Comparison of ENCODE assay signal across 16 cellular contexts in genomic region chr17:75241502-75241901, GRCh38. TPM values are rescaled to one million over a fixed set of nuclear protein-coding genes. Genes with fewer than 3 reads are reported as not detected.
A peak's percentile ranks its signal among the peaks of the same experiment; 100 is the strongest.
DNase-seq lines count a peak whose midpoint lies in the region; ATAC-seq, FAIRE-seq and TF ChIP-seq lines count a peak whose summit lies in the region.
"Had no signal": no experiment of that assay in that cellular context is flagged by ENCODE, and none has a peak within 500 bp of the region (broad histone marks: within the 10 kb centered on the region; RNA-seq: fewer than 3 reads in every experiment).

No MANE protein-coding gene starts in this region.

- DNase-seq in HL-60 (ENCODE audit: low read depth in 1 of 2, low spot score in 1 of 2) = no peak
- no peak for DNase-seq in GM12878 (ENCODE audit: low read depth, low spot score)
- no peak for DNase-seq in nephron progenitor cell
- DNase-seq in T-helper 2 cell = no peak
- DNase-seq in DMS 273 treated with DMSO at 0.1 percent for 48 hours (lab: John Stamatoyannopoulos, UW) = no peak
- no peak for DNase-seq in effector CD4-positive, alpha-beta T cell
- DNase-seq: Karpas-422; naive thymus-derived CD4-positive, alpha-beta T cell; NCI-H510A; OCI-M1; sigmoid colon had no signal

- peaks cover 2% of the 10 kb centered on the region for H3K27me3 Mint-ChIP-seq in nephron progenitor cell (ENCODE audit: low read depth, poor library complexity)
- H3K27me3 Mint-ChIP-seq: naive thymus-derived CD4-positive, alpha-beta T cell had no signal

- no peak overlapping the region for H2AFZ ChIP-seq in GM12878 (ENCODE audit: control insufficient read depth, low read depth, low read length)

- H3K27ac ChIP-seq in BLaER1 treated with 17β-estradiol and CSF1 and Interleukin-3, amounts not matched to agents 10 nM and 100 nM = peak overlapping the region in 8 of 11 experiments; percentile 23 to 89 (median 82); a peak in 13 of 22 replicates
- peak overlapping the region; percentile 51; the same call in 1 of the 2 replicates for H3K27ac ChIP-seq in HL-60 (replicated peaks)
- peak overlapping the region; percentile 55 for H3K27ac ChIP-seq in GM12878 (ENCODE audit: control insufficient read depth, insufficient read depth)

- H4K20me1 ChIP-seq in BLaER1 treated with 17β-estradiol and CSF1 and Interleukin-3, amounts not matched to agents 10 nM and 100 nM = peaks cover 0 to 85% (median 11%) of the 10 kb centered on the region in 11 experiments; a peak in 13 of 22 replicates
- H4K20me1 ChIP-seq in GM12878 (ENCODE audit: control insufficient read depth, insufficient read depth) = no peaks in the 10 kb centered on the region; the same call in 1 of the 2 replicates

- no TSS peak for BruUV-seq in GM12878 (replicated peaks; lab: Mats Ljungman, UMichigan)

- H3K36me3 ChIP-seq in BLaER1 treated with 17β-estradiol and CSF1 and Interleukin-3, amounts not matched to agents 10 nM and 100 nM = peaks cover 83 to 100% (median 92%) of the 10 kb centered on the region in 11 experiments
- peaks cover 58 to 74% of the 10 kb centered on the region in 2 experiments for H3K36me3 ChIP-seq in GM12878 (ENCODE audit: control insufficient read depth in 2 of 2, insufficient read depth in 2 of 2, low read length in 1 of 2)

- H3K9me3 ChIP-seq in BLaER1 treated with 17β-estradiol and CSF1 and Interleukin-3, amounts not matched to agents 10 nM and 100 nM (replicated peaks in 1 of 11) = no peaks in the 10 kb centered on the region
- H3K9me3 ChIP-seq in GM12878 (replicated peaks; ENCODE audit: control insufficient read depth, insufficient read depth, low read length) = no peaks in the 10 kb centered on the region
- H3K9me3 ChIP-seq: esophagus muscularis mucosa, sigmoid colon had no signal

- H3K27me3 ChIP-seq in BLaER1 treated with 17β-estradiol and CSF1 and Interleukin-3, amounts not matched to agents 10 nM and 100 nM = no peaks in the 10 kb centered on the region
- no peaks in the 10 kb centered on the region for H3K27me3 ChIP-seq in HL-60 (ENCODE audit: insufficient read depth, poor library complexity, severe bottlenecking)
- H3K27me3 ChIP-seq in GM12878 (replicated peaks in 1 of 2; ENCODE audit: control insufficient read depth in 2 of 2, insufficient read depth in 2 of 2, low read length in 1 of 2) = no peaks in the 10 kb centered on the region
- H3K27me3 ChIP-seq: esophagus muscularis mucosa, sigmoid colon had no signal

- WGBS in GM12878 (ENCODE audit: insufficient coverage, insufficient replicate concordance, low lambda C conversion rate, missing lambda C conversion rate) = 91% methylated on average over 9 of the region's 9 CpGs

- H3K4me1 Mint-ChIP-seq in nephron progenitor cell = peaks cover 15% of the 10 kb centered on the region

- no peak for TF ChIP-seq RAD21 in GM12878 (IDR thresholded peaks at IDR 0.05; ENCODE audit: insufficient read depth, low read depth, low read length)

- H3K79me2 ChIP-seq in GM12878 (ENCODE audit: control insufficient read depth, insufficient read depth, low read length) = no peaks in the 10 kb centered on the region; the same call in 1 of the 2 replicates

- CTCF ChIA-PET in GM12878 (lab: Yijun Ruan, JAX) = interaction anchor here (0.5 to 4.3 kb wide), 11 partner anchors 8 to 785 kb away, joined by 3 to 34 read pairs (median 4); partner anchors contain the start of genes GGA3, MIF4GD, MRPS7 and NUP85

- peak overlapping the region in 5 of 11 experiments; percentile 12 to 71 (median 44); a peak in 7 of 22 replicates for H3K9ac ChIP-seq in BLaER1 treated with 17β-estradiol and CSF1 and Interleukin-3, amounts not matched to agents 10 nM and 100 nM
- H3K9ac ChIP-seq in GM12878 (ENCODE audit: control insufficient read depth, insufficient read depth, low read length) = no peak overlapping the region

- TF ChIP-seq EP300 in GM12878 (IDR thresholded peaks at IDR 0.05; ENCODE audit: borderline replicate concordance in 1 of 2, control insufficient read depth in 1 of 2, low read depth in 2 of 2, low read length in 2 of 2) = no peak

- RAD21 ChIA-PET in GM12878 (lab: Charles Lee; ENCODE audit: unreplicated experiment) = interaction anchor here (1.6 to 2.1 kb wide), 2 partner anchors 20 to 31 kb away, joined by 4 read pairs; partner anchors contain the start of genes GGA3 and MRPS7

- no peak for ATAC-seq in GM12878
- ATAC-seq in GM18867 (IDR thresholded peaks at IDR 0.05; ENCODE audit: unreplicated experiment) = no peak

- no peak for TF ChIP-seq POLR2A in GM12878 (IDR thresholded peaks at IDR 0.05; ENCODE audit: low read depth, low read length)

- peak overlapping the region; percentile 79 for H3K27ac Mint-ChIP-seq in nephron progenitor cell

- in situ Hi-C loops in GM12878 (cut with MboI) = no loop called here

- POLR2A ChIA-PET in GM12878 (lab: Charles Lee) = interaction anchor here (3.6 kb wide), 1 partner anchor 19 kb away, joined by 21 read pairs; the partner anchor contains the start of genes GGA3 and MRPS7

- no peak overlapping the region for H3K4me3 Mint-ChIP-seq in nephron progenitor cell
- H3K4me3 Mint-ChIP-seq: WTC11 had no signal

- no peak overlapping the region for H3K4me2 ChIP-seq in BLaER1 treated with 17β-estradiol and CSF1 and Interleukin-3, amounts not matched to agents 10 nM and 100 nM
- no peak overlapping the region for H3K4me2 ChIP-seq in GM12878 (ENCODE audit: control insufficient read depth, insufficient read depth)

- TF ChIP-seq CTCF in HL-60 (IDR thresholded peaks at IDR 0.05; ENCODE audit: insufficient read depth, low read length) = no peak
- TF ChIP-seq CTCF in GM12878 (IDR thresholded peaks at IDR 0.05 in 2 of 3, conservative IDR thresholded peaks at IDR 0.05 in 1 of 3; ENCODE audit: control insufficient read depth in 2 of 3, extremely low read depth in 1 of 3, insufficient read depth in 1 of 3, low read depth in 3 of 3, low read length in 3 of 3) = no peak
- no peak for TF ChIP-seq CTCF in nephron progenitor cell (IDR thresholded peaks at IDR 0.05)

- no peak overlapping the region for H3K4me3 ChIP-seq in BLaER1 treated with 17β-estradiol and CSF1 and Interleukin-3, amounts not matched to agents 10 nM and 100 nM
- no peak overlapping the region for H3K4me3 ChIP-seq in HL-60 (replicated peaks; ENCODE audit: insufficient read depth, low read length)
- H3K4me3 ChIP-seq in GM12878 = no peak overlapping the region
- H3K4me3 ChIP-seq: esophagus muscularis mucosa, sigmoid colon had no signal

- SMC1A ChIA-PET in GM12878 (lab: Charles Lee; ENCODE audit: uncharacterized antibody, unreplicated experiment) = interaction anchor here (2.0 to 2.3 kb wide), 2 partner anchors 9 to 54 kb away, joined by 4 to 6 read pairs; no protein-coding TSS in a partner anchor

- no peak for FAIRE-seq in GM12878 (lab: Jason Lieb, UNC)
- FAIRE-seq: colon had no signal

- H3K9me3 Mint-ChIP-seq in nephron progenitor cell = no peaks in the 10 kb centered on the region
- H3K9me3 Mint-ChIP-seq: naive thymus-derived CD4-positive, alpha-beta T cell; WTC11 had no signal

- H3K36me3 Mint-ChIP-seq in nephron progenitor cell (ENCODE audit: low read depth) = peaks cover 37% of the 10 kb centered on the region

- intact Hi-C loops in GM12878 (cut with micrococcal nuclease; ENCODE audit: unreplicated experiment) = no loop called here

- peaks cover 59 to 92% (median 79%) of the 10 kb centered on the region in 10 experiments for H3K4me1 ChIP-seq in BLaER1 treated with 17β-estradiol and CSF1 and Interleukin-3, amounts not matched to agents 10 nM and 100 nM
- H3K4me1 ChIP-seq in GM12878 (ENCODE audit: control insufficient read depth, insufficient read depth, low read length) = peaks cover 43% of the 10 kb centered on the region
- H3K4me1 ChIP-seq: sigmoid colon had no signal

RNA-seq across cellular contexts. Expression of gene GGA3, which starts 19.9 kb away (rescaled TPM):
- total RNA-seq in GM12878 (2013; cell fraction: nucleolus; rRNA removed) = 70.6 and 92.6 TPM in 2 replicates
- 19.6 and 20.7 TPM in 2 replicates for total RNA-seq in GM12878 (2014; rRNA removed)
- total RNA-seq in GM12878 (2014; rRNA removed; fragmentation: Illumina TruSeq; extraction: Trizol) = 13.5 and 14.3 TPM in 2 replicates
- total RNA-seq in GM12878 (2021) = 52.1 and 57.5 TPM in 2 replicates
- polyA plus RNA-seq in GM12878 (2011; ENCODE audit: low read depth) = 34.9 TPM
- 26.2 and 34.9 TPM in 2 replicates for polyA plus RNA-seq in GM12878 (2011; rRNA removed)
- 25.9 and 26.0 TPM in 2 replicates for polyA plus RNA-seq in GM12878 (2011; cell fraction: cytosol; rRNA removed)
- polyA plus RNA-seq in GM12878 (2011; cell fraction: nucleus; rRNA removed) = 244 and 300 TPM in 2 replicates
- 51.0 and 62.2 TPM in 2 replicates for polyA plus RNA-seq in GM12878 (2012)
- polyA plus RNA-seq in GM12878 (2014; fragmentation: Illumina TruSeq; extraction: Trizol) = 31.7 and 41.3 TPM in 2 replicates
- polyA plus RNA-seq in GM12878 (2014; fragmentation: Nextera tagmentation; extraction: Ambion mirVana) = 1 to 10 TPM; 7.0 to 8.1 TPM
- polyA plus RNA-seq in GM12878 (2014; rRNA removed) = 36.4 and 40.2 TPM in 2 replicates
- 10 to 100 TPM; 33.0 to 36.3 TPM for polyA plus RNA-seq in GM12878 (2016; fragmentation: Nextera tagmentation; extraction: Ambion mirVana)
- 50.4 and 73.4 TPM in 2 replicates for polyA minus RNA-seq in GM12878 (2011; rRNA and poly(A)+ RNA removed)
- 9.0 and 14.0 TPM in 2 replicates for polyA minus RNA-seq in GM12878 (2011; cell fraction: cytosol; rRNA and poly(A)+ RNA removed)
- polyA minus RNA-seq in GM12878 (2011; cell fraction: nucleus; rRNA and poly(A)+ RNA removed) = 39.3 and 49.0 TPM in 2 replicates

RNA-seq across cellular contexts. Expression of gene MRPS7, which starts 20.2 kb away (rescaled TPM):
- total RNA-seq in GM12878 (2013; cell fraction: nucleolus; rRNA removed) = 40.8 and 41.5 TPM in 2 replicates
- total RNA-seq in GM12878 (2014; rRNA removed) (105 and 117 TPM in 2 replicates), GM12878 (2014; rRNA removed; fragmentation: Illumina TruSeq; extraction: Trizol) (89.6 and 101 TPM in 2 replicates), GM12878 (2021) (88.4 and 89.2 TPM in 2 replicates)
- polyA plus RNA-seq in GM12878 (2011; ENCODE audit: low read depth) = 40.9 TPM
- polyA plus RNA-seq in GM12878 (2011; rRNA removed) (73.6 and 89.7 TPM in 2 replicates), GM12878 (2014; fragmentation: Illumina TruSeq; extraction: Trizol) (71.2 and 101 TPM in 2 replicates), GM12878 (2014; fragmentation: Nextera tagmentation; extraction: Ambion mirVana) (100 to 1,000 TPM; 161 to 209 TPM), GM12878 (2014; rRNA removed) (93.2 and 108 TPM in 2 replicates), GM12878 (2016; fragmentation: Nextera tagmentation; extraction: Ambion mirVana) (100 to 1,000 TPM; 207 to 217 TPM)
- 90.3 and 94.2 TPM in 2 replicates for polyA plus RNA-seq in GM12878 (2011; cell fraction: cytosol; rRNA removed)
- polyA plus RNA-seq in GM12878 (2011; cell fraction: nucleus; rRNA removed) = 68.9 and 73.0 TPM in 2 replicates
- polyA plus RNA-seq in GM12878 (2012) = 50.5 and 55.2 TPM in 2 replicates
- 44.1 and 47.2 TPM in 2 replicates for polyA minus RNA-seq in GM12878 (2011; rRNA and poly(A)+ RNA removed)
- polyA minus RNA-seq in GM12878 (2011; cell fraction: cytosol; rRNA and poly(A)+ RNA removed) = 16.8 and 20.8 TPM in 2 replicates
- 26.8 and 39.8 TPM in 2 replicates for polyA minus RNA-seq in GM12878 (2011; cell fraction: nucleus; rRNA and poly(A)+ RNA removed)

RNA-seq across cellular contexts. Expression of gene MIF4GD, which starts 29.5 kb away (rescaled TPM):
- total RNA-seq in GM12878 (2013; cell fraction: nucleolus; rRNA removed) = 10.9 and 13.8 TPM in 2 replicates
- 43.9 and 44.3 TPM in 2 replicates for total RNA-seq in GM12878 (2014; rRNA removed)
- 22.8 and 23.4 TPM in 2 replicates for total RNA-seq in GM12878 (2014; rRNA removed; fragmentation: Illumina TruSeq; extraction: Trizol)
- total RNA-seq in GM12878 (2021) = 40.0 and 45.6 TPM in 2 replicates
- 30.0 TPM for polyA plus RNA-seq in GM12878 (2011; ENCODE audit: low read depth)
- 49.8 and 66.1 TPM in 2 replicates for polyA plus RNA-seq in GM12878 (2011; rRNA removed)
- 94.7 and 108 TPM in 2 replicates for polyA plus RNA-seq in GM12878 (2011; cell fraction: cytosol; rRNA removed)
- 65.0 and 80.8 TPM in 2 replicates for polyA plus RNA-seq in GM12878 (2011; cell fraction: nucleus; rRNA removed)
- polyA plus RNA-seq in GM12878 (2012) = 33.3 and 39.1 TPM in 2 replicates
- 20.4 and 42.0 TPM in 2 replicates for polyA plus RNA-seq in GM12878 (2014; fragmentation: Illumina TruSeq; extraction: Trizol)
- polyA plus RNA-seq in GM12878 (2014; fragmentation: Nextera tagmentation; extraction: Ambion mirVana) = 10 to 100 TPM; 94.7 to 96.2 TPM
- 49.6 and 57.0 TPM in 2 replicates for polyA plus RNA-seq in GM12878 (2014; rRNA removed)
- 10 to 100 TPM; 63.3 to 69.4 TPM for polyA plus RNA-seq in GM12878 (2016; fragmentation: Nextera tagmentation; extraction: Ambion mirVana)
- 47.0 and 62.1 TPM in 2 replicates for polyA minus RNA-seq in GM12878 (2011; rRNA and poly(A)+ RNA removed)
- polyA minus RNA-seq in GM12878 (2011; cell fraction: cytosol; rRNA and poly(A)+ RNA removed) = 17.5 and 19.3 TPM in 2 replicates
- polyA minus RNA-seq in GM12878 (2011; cell fraction: nucleus; rRNA and poly(A)+ RNA removed) = 10.2 and 17.5 TPM in 2 replicates

RNA-seq across cellular contexts. Expression of gene NUP85, which starts 36.0 kb away (rescaled TPM):
- 89.4 and 98.6 TPM in 2 replicates for total RNA-seq in GM12878 (2013; cell fraction: nucleolus; rRNA removed)
- 47.1 and 57.8 TPM in 2 replicates for total RNA-seq in GM12878 (2014; rRNA removed)
- 52.9 and 54.0 TPM in 2 replicates for total RNA-seq in GM12878 (2014; rRNA removed; fragmentation: Illumina TruSeq; extraction: Trizol)
- 82.5 and 97.9 TPM in 2 replicates for total RNA-seq in GM12878 (2021)
- polyA plus RNA-seq in GM12878 (2011; ENCODE audit: low read depth) = 58.6 TPM
- 80.8 and 92.9 TPM in 2 replicates for polyA plus RNA-seq in GM12878 (2011; rRNA removed)
- 112 and 130 TPM in 2 replicates for polyA plus RNA-seq in GM12878 (2011; cell fraction: cytosol; rRNA removed)
- 362 and 389 TPM in 2 replicates for polyA plus RNA-seq in GM12878 (2011; cell fraction: nucleus; rRNA removed)
- polyA plus RNA-seq in GM12878 (2012) = 37.7 and 46.3 TPM in 2 replicates
- polyA plus RNA-seq in GM12878 (2014; fragmentation: Illumina TruSeq; extraction: Trizol) = 59.6 and 65.9 TPM in 2 replicates
- polyA plus RNA-seq in GM12878 (2014; fragmentation: Nextera tagmentation; extraction: Ambion mirVana) = 100 to 1,000 TPM; 127 to 135 TPM
- polyA plus RNA-seq in GM12878 (2014; rRNA removed) = 83.2 and 87.8 TPM in 2 replicates
- polyA plus RNA-seq in GM12878 (2016; fragmentation: Nextera tagmentation; extraction: Ambion mirVana) = 100 to 1,000 TPM; 103 to 104 TPM
- polyA minus RNA-seq in GM12878 (2011; rRNA and poly(A)+ RNA removed) = 80.2 and 80.8 TPM in 2 replicates
- 24.1 and 34.9 TPM in 2 replicates for polyA minus RNA-seq in GM12878 (2011; cell fraction: cytosol; rRNA and poly(A)+ RNA removed)
- 54.2 and 98.1 TPM in 2 replicates for polyA minus RNA-seq in GM12878 (2011; cell fraction: nucleus; rRNA and poly(A)+ RNA removed)

RNA-seq across cellular contexts. Expression of gene SLC25A19, which starts 47.7 kb away (rescaled TPM):
- total RNA-seq in GM12878 (2013; cell fraction: nucleolus; rRNA removed) = 89.0 and 97.1 TPM in 2 replicates
- total RNA-seq in GM12878 (2014; rRNA removed) (55.6 and 58.3 TPM in 2 replicates), GM12878 (2014; rRNA removed; fragmentation: Illumina TruSeq; extraction: Trizol) (39.7 and 49.1 TPM in 2 replicates), GM12878 (2021) (59.6 and 60.6 TPM in 2 replicates)
- polyA plus RNA-seq in GM12878 (2011; ENCODE audit: low read depth) = 19.4 TPM
- polyA plus RNA-seq in GM12878 (2011; rRNA removed) (28.3 and 39.2 TPM in 2 replicates), GM12878 (2014; fragmentation: Illumina TruSeq; extraction: Trizol) (24.1 and 45.5 TPM in 2 replicates), GM12878 (2014; fragmentation: Nextera tagmentation; extraction: Ambion mirVana) (10 to 100 TPM; 32.9 to 43.1 TPM), GM12878 (2014; rRNA removed) (68.5 and 69.4 TPM in 2 replicates), GM12878 (2016; fragmentation: Nextera tagmentation; extraction: Ambion mirVana) (10 to 100 TPM; 77.0 to 91.6 TPM)
- 62.0 and 77.9 TPM in 2 replicates for polyA plus RNA-seq in GM12878 (2011; cell fraction: cytosol; rRNA removed)
- polyA plus RNA-seq in GM12878 (2011; cell fraction: nucleus; rRNA removed) = 63.2 and 65.7 TPM in 2 replicates
- 31.7 and 40.1 TPM in 2 replicates for polyA plus RNA-seq in GM12878 (2012)
- polyA minus RNA-seq in GM12878 (2011; rRNA and poly(A)+ RNA removed) = 27.9 and 43.7 TPM in 2 replicates
- 16.3 and 17.8 TPM in 2 replicates for polyA minus RNA-seq in GM12878 (2011; cell fraction: cytosol; rRNA and poly(A)+ RNA removed)
- 19.6 and 37.5 TPM in 2 replicates for polyA minus RNA-seq in GM12878 (2011; cell fraction: nucleus; rRNA and poly(A)+ RNA removed)
